ENCODE assay signal across 17 cellular contexts in the genomic region with DNA sequence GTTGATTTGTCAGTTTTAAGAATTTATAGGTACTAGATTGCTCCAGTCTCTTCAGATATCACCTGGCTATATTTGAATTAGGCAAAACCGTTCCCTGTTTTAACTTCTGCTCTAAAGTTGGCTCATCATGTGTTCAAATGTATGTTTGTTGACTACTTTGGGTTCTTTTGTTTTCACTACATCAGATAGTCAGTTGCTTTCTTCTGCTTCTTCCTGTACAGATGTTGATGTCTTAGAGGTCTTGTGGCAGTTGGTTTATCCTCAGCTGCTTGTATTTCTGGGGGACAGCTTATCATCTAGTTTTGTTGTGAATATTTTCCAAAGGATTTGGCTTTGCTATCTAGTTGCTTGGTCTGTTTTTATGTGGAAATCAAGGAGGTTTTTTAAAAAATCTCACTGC. TPM values are rescaled to one million over a fixed set of nuclear protein-coding genes. Genes with fewer than 3 reads are reported as not detected.
DNase-seq lines count a peak whose midpoint lies in the region; ATAC-seq lines count a peak whose summit lies in the region.
"Had no signal": no experiment of that assay in that cellular context is flagged by ENCODE, and none has a peak within 500 bp of the region (broad histone marks: within the 10 kb centered on the region; RNA-seq: fewer than 3 reads in every experiment).

No MANE protein-coding gene starts in this region.

- peaks cover 20% of the 10 kb centered on the region for H3K4me1 Mint-ChIP-seq in activated T-cell treated with anti-CD3 and anti-CD28 coated beads, Interleukin-2, amount 50 U/mL, for 72 hours (ENCODE audit: low read depth)
- H3K4me1 Mint-ChIP-seq in T-helper 2 cell treated with Interferon-gamma antibody and Interleukin-4, amounts not matched to agents 5 μg/mL and 100 μg/mL, for 36 hours (ENCODE audit: low read depth): peaks cover 11% of the 10 kb centered on the region
- H3K4me1 Mint-ChIP-seq in activated T-helper 1 cell treated with anti-CD3 and anti-CD28 coated beads, Interleukin-12 subunit alpha, Interleukin-12 subunit beta, Interleukin-2, Interleukin-4 antibody, amounts not matched to agents 30 ng/mL and 10 ng/mL and 1 ng/mL, durations not matched to agents 14 hours and 24 hours and 36 hours (ENCODE audit: low read depth): peaks cover 20% of the 10 kb centered on the region

- H3K9me3 Mint-ChIP-seq in activated T-cell treated with anti-CD3 and anti-CD28 coated beads, Interleukin-2, amount 50 U/mL, for 72 hours: no peaks in the 10 kb centered on the region
- H3K9me3 Mint-ChIP-seq in T-helper 2 cell treated with Interferon-gamma antibody and Interleukin-4, amounts not matched to agents 5 μg/mL and 100 μg/mL, for 36 hours: no peaks in the 10 kb centered on the region
- H3K9me3 Mint-ChIP-seq in activated T-helper 1 cell treated with anti-CD3 and anti-CD28 coated beads, Interleukin-12 subunit alpha, Interleukin-12 subunit beta, Interleukin-2, Interleukin-4 antibody, amounts not matched to agents 30 ng/mL and 10 ng/mL and 1 ng/mL, durations not matched to agents 14 hours and 24 hours and 36 hours: no peaks in the 10 kb centered on the region

- ATAC-seq in activated T-cell treated with anti-CD3 and anti-CD28 coated beads, Interleukin-2, amount 50 U/mL, for 72 hours (replicated peaks in 1 of 2): no peak
- ATAC-seq: HCT116, SK-N-SH treated with all-trans-retinoic acid at 6 μM for 48 hours had no signal

- peak overlapping the region; percentile 21 for H3K4me3 ChIP-seq in thymus (ENCODE audit: low read length)
- H3K4me3 ChIP-seq: SJCRH30 had no signal

- H3K27ac ChIP-seq in thymus (ENCODE audit: low read depth): peak overlapping the region; percentile 87
- H3K27ac ChIP-seq: 22Rv1, KMS-11, SJCRH30 had no signal

- intact Hi-C loops in activated T-helper 1 cell treated with anti-CD3 and anti-CD28 coated beads, Interleukin-12 subunit alpha, Interleukin-12 subunit beta, Interleukin-2, Interleukin-4 antibody, amounts not matched to agents 30 ng/mL and 10 ng/mL and 1 ng/mL, durations not matched to agents 14 hours and 24 hours and 36 hours (cut with micrococcal nuclease): no loop called here

- no peaks in the 10 kb centered on the region for H3K36me3 ChIP-seq in thymus (ENCODE audit: control insufficient read depth, insufficient read depth)
- H3K36me3 ChIP-seq: SJCRH30 had no signal

- peaks cover 17% of the 10 kb centered on the region for H3K4me1 ChIP-seq in thymus (ENCODE audit: control insufficient read depth, insufficient read depth, low read length)
- H3K4me1 ChIP-seq: SJCRH30 had no signal

- no peaks in the 10 kb centered on the region for H3K27me3 Mint-ChIP-seq in activated T-cell treated with anti-CD3 and anti-CD28 coated beads, Interleukin-2, amount 50 U/mL, for 72 hours (ENCODE audit: low read depth)
- peaks cover 2% of the 10 kb centered on the region for H3K27me3 Mint-ChIP-seq in T-helper 2 cell treated with Interferon-gamma antibody and Interleukin-4, amounts not matched to agents 5 μg/mL and 100 μg/mL, for 36 hours (ENCODE audit: low read depth)
- H3K27me3 Mint-ChIP-seq in activated T-helper 1 cell treated with anti-CD3 and anti-CD28 coated beads, Interleukin-12 subunit alpha, Interleukin-12 subunit beta, Interleukin-2, Interleukin-4 antibody, amounts not matched to agents 30 ng/mL and 10 ng/mL and 1 ng/mL, durations not matched to agents 14 hours and 24 hours and 36 hours (ENCODE audit: insufficient read depth): no peaks in the 10 kb centered on the region
- H3K27me3 Mint-ChIP-seq: CD4-positive, CD25-positive, alpha-beta regulatory T cell had no signal

- no peaks in the 10 kb centered on the region for H3K36me3 Mint-ChIP-seq in activated T-cell treated with anti-CD3 and anti-CD28 coated beads, Interleukin-2, amount 50 U/mL, for 72 hours (ENCODE audit: insufficient read depth in 2 of 2)
- H3K36me3 Mint-ChIP-seq in T-helper 2 cell treated with Interferon-gamma antibody and Interleukin-4, amounts not matched to agents 5 μg/mL and 100 μg/mL, for 36 hours (ENCODE audit: low read depth): no peaks in the 10 kb centered on the region
- peaks cover 2% of the 10 kb centered on the region for H3K36me3 Mint-ChIP-seq in activated T-helper 1 cell treated with anti-CD3 and anti-CD28 coated beads, Interleukin-12 subunit alpha, Interleukin-12 subunit beta, Interleukin-2, Interleukin-4 antibody, amounts not matched to agents 30 ng/mL and 10 ng/mL and 1 ng/mL, durations not matched to agents 14 hours and 24 hours and 36 hours (ENCODE audit: low read depth)

- WGBS in thymus: 5% methylated on average over 1 of the region's 1 CpG

- peak overlapping the region; percentile 52 for H3K27ac Mint-ChIP-seq in activated T-cell treated with anti-CD3 and anti-CD28 coated beads, Interleukin-2, amount 50 U/mL, for 72 hours
- peak overlapping the region; percentile 0 for H3K27ac Mint-ChIP-seq in T-helper 2 cell treated with Interferon-gamma antibody and Interleukin-4, amounts not matched to agents 5 μg/mL and 100 μg/mL, for 36 hours
- H3K27ac Mint-ChIP-seq in activated T-helper 1 cell treated with anti-CD3 and anti-CD28 coated beads, Interleukin-12 subunit alpha, Interleukin-12 subunit beta, Interleukin-2, Interleukin-4 antibody, amounts not matched to agents 30 ng/mL and 10 ng/mL and 1 ng/mL, durations not matched to agents 14 hours and 24 hours and 36 hours: no peak overlapping the region

- H3K27me3 ChIP-seq in thymus (ENCODE audit: control insufficient read depth, insufficient read depth): no peaks in the 10 kb centered on the region
- H3K27me3 ChIP-seq: SJCRH30 had no signal

- H3K9me3 ChIP-seq in thymus (ENCODE audit: control insufficient read depth): no peaks in the 10 kb centered on the region
- H3K9me3 ChIP-seq: SJCRH30 had no signal

- DNase-seq in activated T-cell treated with anti-CD3 and anti-CD28 coated beads, Interleukin-2, amount 50 U/mL, for 72 hours: no peak
- no peak for DNase-seq in activated T-cell treated with anti-CD3 and anti-CD28 coated beads, Interleukin-2, amount 50 U/mL, for 48 hours
- peak; percentile 26 for DNase-seq in LHCN-M2 (ENCODE audit: low read depth)
- no peak for DNase-seq in T-helper 2 cell treated with Interferon-gamma antibody and Interleukin-4, amounts not matched to agents 5 μg/mL and 100 μg/mL, for 36 hours (ENCODE audit: low spot score)
- no peak for DNase-seq in activated effector memory CD4-positive, alpha-beta T cell treated with Interleukin-2 at 50 U/mL for 16 hours
- DNase-seq in SHP77 treated with DMSO at 0.1 percent for 48 hours (lab: John Stamatoyannopoulos, UW): no peak
- DNase-seq in activated T-helper 1 cell treated with anti-CD3 and anti-CD28 coated beads, Interleukin-12 subunit alpha, Interleukin-12 subunit beta, Interleukin-2, Interleukin-4 antibody, amounts not matched to agents 30 ng/mL and 10 ng/mL and 1 ng/mL, durations not matched to agents 14 hours and 24 hours and 36 hours (ENCODE audit: low spot score): no peak
- DNase-seq: NCI-H2029, NCI-H446 treated with DMSO at 0.1 percent for 48 hours, NCI-H526, SJCRH30 had no signal

- no peak overlapping the region for H3K4me3 Mint-ChIP-seq in activated T-cell treated with anti-CD3 and anti-CD28 coated beads, Interleukin-2, amount 50 U/mL, for 72 hours
- H3K4me3 Mint-ChIP-seq in T-helper 2 cell treated with Interferon-gamma antibody and Interleukin-4, amounts not matched to agents 5 μg/mL and 100 μg/mL, for 36 hours: no peak overlapping the region
- no peak overlapping the region for H3K4me3 Mint-ChIP-seq in activated T-helper 1 cell treated with anti-CD3 and anti-CD28 coated beads, Interleukin-12 subunit alpha, Interleukin-12 subunit beta, Interleukin-2, Interleukin-4 antibody, amounts not matched to agents 30 ng/mL and 10 ng/mL and 1 ng/mL, durations not matched to agents 14 hours and 24 hours and 36 hours

RNA-seq across cellular contexts. Expression of gene TBC1D19, which starts 28.0 kb away (rescaled TPM):
- total RNA-seq in activated T-cell treated with anti-CD3 and anti-CD28 coated beads, Interleukin-2, amount 50 U/mL, for 72 hours: 1 to 10 TPM; 7.6 to 7.9 TPM
- 86.3 and 110 TPM in 2 replicates for total RNA-seq in LHCN-M2 (2014; rRNA removed)
- 21.5 TPM for polyA plus RNA-seq in LHCN-M2 (2012)
- polyA plus RNA-seq in thymus: 9.7 TPM
- total RNA-seq in activated T-helper 1 cell treated with anti-CD3 and anti-CD28 coated beads, Interleukin-12 subunit alpha, Interleukin-12 subunit beta, Interleukin-2, Interleukin-4 antibody, amounts not matched to agents 30 ng/mL and 10 ng/mL and 1 ng/mL, durations not matched to agents 14 hours and 24 hours and 36 hours: 4.3 and 4.7 TPM in 2 replicates
